Comparison of ENCODE assay signal across 1 cellular context in the genomic region with DNA sequence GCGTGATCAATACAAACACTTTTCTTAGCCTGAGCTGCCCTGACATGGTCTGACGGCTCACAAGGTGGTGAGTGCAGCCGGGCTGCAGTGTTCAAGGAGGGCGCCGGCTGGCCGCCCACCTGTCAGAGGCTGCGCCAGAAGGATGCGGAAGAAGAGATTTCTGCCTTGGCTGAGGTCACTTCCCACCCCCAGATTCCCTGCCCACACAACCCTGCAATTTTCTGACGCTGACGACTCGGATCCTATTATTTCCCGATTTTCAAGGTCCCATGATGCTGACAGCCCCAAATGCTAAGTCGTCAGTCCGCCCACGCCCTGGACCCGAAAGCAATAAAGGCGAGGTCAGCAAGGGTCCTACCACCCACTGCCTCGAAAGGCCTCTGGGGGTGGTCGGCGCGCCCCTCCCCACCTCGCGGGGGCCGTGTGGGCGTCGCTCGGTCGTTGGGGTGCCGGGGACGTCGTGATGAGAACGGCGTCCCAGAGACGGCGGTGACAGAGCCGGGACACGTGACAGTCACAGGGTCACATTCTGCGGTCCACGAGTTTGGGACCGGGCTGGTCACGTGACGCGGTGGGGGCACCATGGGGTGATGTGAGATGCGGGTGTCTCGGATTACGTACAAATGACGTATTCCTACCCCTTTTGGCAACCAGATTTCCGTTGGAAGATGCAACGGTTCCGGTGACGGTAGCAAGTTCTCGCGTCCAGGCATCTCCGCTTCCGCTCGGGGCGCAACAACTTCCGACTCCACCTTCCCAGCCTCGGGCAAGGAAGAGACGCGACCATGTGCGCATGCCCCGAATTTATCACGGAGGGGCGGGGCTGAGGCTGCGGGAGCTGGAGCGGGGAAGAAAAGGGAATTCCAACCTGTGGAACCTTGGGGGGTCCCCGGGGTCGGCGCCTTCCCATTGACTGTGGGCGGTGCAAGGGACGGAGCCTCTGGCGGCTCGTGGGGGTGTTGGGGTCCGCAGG.
TF ChIP-seq lines count a peak whose summit lies in the region.

TSS of gene STX4 (plus strand) at position 823 of the 973 bp plus-strand sequence. CDS start 248 bp downstream, outside the sequence.

TF ChIP-seq in H1, 55 proteins besides CTCF, POLR2A, EP300 and RAD21 (continued from another document):
- TF ChIP-seq, protein P1, sequence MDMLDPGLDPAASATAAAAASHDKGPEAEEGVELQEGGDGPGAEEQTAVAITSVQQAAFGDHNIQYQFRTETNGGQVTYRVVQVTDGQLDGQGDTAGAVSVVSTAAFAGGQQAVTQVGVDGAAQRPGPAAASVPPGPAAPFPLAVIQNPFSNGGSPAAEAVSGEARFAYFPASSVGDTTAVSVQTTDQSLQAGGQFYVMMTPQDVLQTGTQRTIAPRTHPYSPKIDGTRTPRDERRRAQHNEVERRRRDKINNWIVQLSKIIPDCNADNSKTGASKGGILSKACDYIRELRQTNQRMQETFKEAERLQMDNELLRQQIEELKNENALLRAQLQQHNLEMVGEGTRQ (IDR thresholded peaks at IDR 0.05; ENCODE audit: low read length) = peak; percentile 99
- TF ChIP-seq RXRA (IDR thresholded peaks at IDR 0.05; ENCODE audit: insufficient read depth, low read depth, low read length) (no peak), SP1 (IDR thresholded peaks at IDR 0.05; ENCODE audit: low read depth, low read length) (no peak), GABPA (IDR thresholded peaks at IDR 0.05; ENCODE audit: borderline replicate concordance, insufficient read depth, low read length) (peak; percentile 96), CBX5 (IDR thresholded peaks at IDR 0.05; ENCODE audit: low read depth, low read length) (no peak), KDM4A (IDR thresholded peaks at IDR 0.05; ENCODE audit: low read depth, low read length, severe bottlenecking) (peak; percentile 84), SUZ12 (IDR thresholded peaks at IDR 0.05; ENCODE audit: low read length) (no peak)
TF ChIP-seq in H1: peak in this region for 21.
